ENCODE assay signal across 8 cellular contexts in the genomic region with DNA sequence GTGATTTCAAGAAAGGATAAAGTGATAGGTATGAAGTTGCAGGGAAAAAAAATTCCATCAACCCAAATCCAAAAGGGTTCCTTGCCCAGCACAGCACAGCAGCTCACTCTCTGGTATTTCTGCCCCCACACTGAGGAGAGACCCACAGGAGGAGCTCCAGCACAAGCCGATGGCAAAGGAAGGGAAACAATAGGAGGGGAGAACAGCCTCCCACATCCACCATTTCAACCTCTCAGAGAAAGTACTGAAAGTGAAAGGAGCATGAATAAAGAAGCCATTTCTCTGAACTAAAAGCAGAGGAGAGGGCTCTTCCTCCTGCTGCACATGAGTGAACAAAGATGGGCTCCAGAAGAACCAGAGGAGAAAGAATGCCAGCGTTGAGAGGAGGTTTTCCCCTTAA. TPM values are rescaled to one million over a fixed set of nuclear protein-coding genes. Genes with fewer than 3 reads are reported as not detected.
DNase-seq lines count a peak whose midpoint lies in the region; ATAC-seq and TF ChIP-seq lines count a peak whose summit lies in the region.
"Had no signal": no experiment of that assay in that cellular context is flagged by ENCODE, and none has a peak within 500 bp of the region (broad histone marks: within the 10 kb centered on the region; RNA-seq: fewer than 3 reads in every experiment).

No MANE protein-coding gene starts in this region.

- ATAC-seq in GM21526 (IDR thresholded peaks at IDR 0.05; ENCODE audit: low FRiP score, unreplicated experiment) = no peak
- no peak for ATAC-seq in HG03196 (IDR thresholded peaks at IDR 0.05; ENCODE audit: unreplicated experiment)

- H3K4me2 ChIP-seq in parathyroid adenoma (ENCODE audit: low read length) = no peak overlapping the region

- H3K36me3 ChIP-seq in esophagus squamous epithelium (no peaks in the 10 kb centered on the region), parathyroid adenoma (ENCODE audit: control insufficient read depth, insufficient read depth, low read length) (no peaks in the 10 kb centered on the region)

- H3K4me3 ChIP-seq in esophagus squamous epithelium = peak overlapping the region in 1 of 4 donors; percentile 7
- H3K4me3 ChIP-seq in parathyroid adenoma (ENCODE audit: low read depth, low read length) = no peak overlapping the region
- H3K4me3 ChIP-seq: psoas muscle had no signal

- peak overlapping the region; percentile 33 to 77 (median 65) for H3K27ac ChIP-seq in esophagus squamous epithelium
- H3K27ac ChIP-seq in parathyroid adenoma = peak overlapping the region; percentile 21
- H3K27ac ChIP-seq: psoas muscle had no signal

- DNase-seq in GM13977 (ENCODE audit: low spot score) (peak; percentile 29), esophagus squamous epithelium (lab: John Stamatoyannopoulos, UW) (no peak)
- DNase-seq in activated effector memory CD4-positive, alpha-beta T cell treated with anti-CD3 and anti-CD28 coated beads, Interleukin-2, amount 50 U/mL, for 16 hours = no peak
- DNase-seq: psoas muscle had no signal

- intact Hi-C loops in esophagus squamous epithelium (cut with DNase I) = no loop called here

- peak overlapping the region; percentile 68 for H2AFZ ChIP-seq in parathyroid adenoma

- H3K79me2 ChIP-seq in parathyroid adenoma = no peaks in the 10 kb centered on the region

- WGBS in esophagus squamous epithelium, 2 donors = 15 to 23% methylated on average over 2 of the region's 2 CpGs

- in situ Hi-C loops in GM13977 (cut with MboI; ENCODE audit: low pct_unique_long_range_greater_than_20kb, low sequenced_read_pairs, unreplicated experiment) = no loop called here

- no peak for TF ChIP-seq POLR2A in esophagus squamous epithelium (IDR thresholded peaks at IDR 0.05)

- no peak for TF ChIP-seq CTCF in GM13977 (IDR thresholded peaks at IDR 0.05; ENCODE audit: extremely low read depth, insufficient read depth, missing control alignments)
- peak in 1 of 6 experiments; percentile 6 for TF ChIP-seq CTCF in esophagus squamous epithelium (IDR thresholded peaks at IDR 0.05)
- no peak for TF ChIP-seq CTCF in parathyroid adenoma (IDR thresholded peaks at IDR 0.05)

- H3K9ac ChIP-seq in parathyroid adenoma = no peak overlapping the region

- peaks cover 19 to 53% (median 26%) of the 10 kb centered on the region in 3 donors for H3K4me1 ChIP-seq in esophagus squamous epithelium
- H3K4me1 ChIP-seq in parathyroid adenoma = peaks cover 18% of the 10 kb centered on the region
- H3K4me1 ChIP-seq: psoas muscle had no signal

- no peaks in the 10 kb centered on the region for H3K27me3 ChIP-seq in esophagus squamous epithelium
- H3K27me3 ChIP-seq in parathyroid adenoma (ENCODE audit: control insufficient read depth, insufficient read depth, low read length) = no peaks in the 10 kb centered on the region

- H3K9me3 ChIP-seq in esophagus squamous epithelium (no peaks in the 10 kb centered on the region), parathyroid adenoma (ENCODE audit: control insufficient read depth, low read length) (no peaks in the 10 kb centered on the region)
- H3K9me3 ChIP-seq: psoas muscle had no signal

TF ChIP-seq in PFSK-1, 5 proteins besides CTCF, POLR2A, EP300 and RAD21:
- TF ChIP-seq TAF1 (IDR thresholded peaks at IDR 0.05; ENCODE audit: borderline replicate concordance, insufficient read depth, low read length) (no peak), POLR2AphosphoS5 (IDR thresholded peaks at IDR 0.05; ENCODE audit: low read depth, low read length) (peak; percentile 54; the same call in 1 of the 2 replicates)

RNA-seq across cellular contexts. Expression of a gene that starts 54.9 kb away (rescaled TPM):
- 7.6 TPM for polyA plus RNA-seq in PFSK-1 (2012; ENCODE audit: insufficient read length, low read depth)
- 10 to 100 TPM in 2 of 4 donors, 1 to 10 TPM in 2; 6.4 to 12.4 (median 8.8) TPM for total RNA-seq in esophagus squamous epithelium
